In the genomic region with DNA sequence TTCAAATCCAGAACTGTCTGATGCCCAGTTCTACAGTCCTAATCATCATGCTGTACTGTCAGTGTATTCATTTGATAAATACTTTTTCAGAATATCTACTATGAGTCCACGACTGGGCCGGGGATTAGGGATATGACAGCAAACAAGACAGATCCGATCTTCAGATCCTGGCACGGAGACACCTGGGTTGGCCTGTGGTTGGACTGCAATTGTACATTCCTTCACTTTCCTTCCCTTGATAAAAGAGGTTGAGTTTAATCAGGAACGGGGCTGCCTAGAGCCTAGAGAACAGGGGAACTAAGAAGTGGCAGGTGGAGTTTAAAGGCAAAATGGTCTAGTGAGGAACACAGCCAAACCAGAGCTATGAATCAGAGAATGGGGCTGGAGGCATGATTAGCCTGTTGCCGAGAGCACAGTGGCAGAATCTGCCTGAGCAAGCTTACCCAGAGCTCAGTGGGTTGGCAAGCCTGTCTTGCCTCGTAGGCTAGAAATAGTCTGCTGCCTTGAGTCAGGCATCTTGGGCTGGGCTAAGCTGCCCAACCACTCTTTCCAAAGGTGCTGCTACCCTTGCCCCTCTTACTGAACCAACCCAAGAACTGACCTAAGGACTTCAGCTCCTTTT, we compare ENCODE assay signal across 15 cellular contexts. TPM values are rescaled to one million over a fixed set of nuclear protein-coding genes. Genes with fewer than 3 reads are reported as not detected.
DNase-seq lines count a peak whose midpoint lies in the region; ATAC-seq and TF ChIP-seq lines count a peak whose summit lies in the region.
"Had no signal": no experiment of that assay in that cellular context is flagged by ENCODE, and none has a peak within 500 bp of the region (broad histone marks: within the 10 kb centered on the region; RNA-seq: fewer than 3 reads in every experiment).

No MANE protein-coding gene starts in this region.

- ATAC-seq in heart right ventricle (peak; percentile 43 to 94 (median 84)), left cardiac atrium (peak; percentile 30 to 44)
- no peak for ATAC-seq in activated naive CD8-positive, alpha-beta T cell treated with anti-CD3 and anti-CD28 coated beads, Interleukin-2, amount 50 U/mL, for 24 hours
- ATAC-seq: A549, left lobe of liver, upper lobe of right lung had no signal

- TF ChIP-seq CTCF in heart right ventricle (IDR thresholded peaks at IDR 0.05) (no peak), MCF 10A (IDR thresholded peaks at IDR 0.05; ENCODE audit: unreplicated experiment) (no peak), mesothelial cell of epicardium (IDR thresholded peaks at IDR 0.05; ENCODE audit: unreplicated experiment) (no peak), A673 (conservative IDR thresholded peaks at IDR 0.05; ENCODE audit: low read depth, low read length) (no peak)

- H3K27ac Mint-ChIP-seq in MCF 10A (ENCODE audit: low read depth, unreplicated experiment) (peak overlapping the region; percentile 66), mesothelial cell of epicardium (no peak overlapping the region)
- no peak overlapping the region for H3K27ac Mint-ChIP-seq in activated naive CD8-positive, alpha-beta T cell treated with anti-CD3 and anti-CD28 coated beads, Interleukin-2, amount 50 U/mL, for 24 hours
- H3K27ac Mint-ChIP-seq: activated CD4-positive, alpha-beta T cell treated with anti-CD3 and anti-CD28 coated beads, Interleukin-2, amount 10 ng/mL, durations not matched to agents 7 days and 5 days had no signal

- H3K9me3 ChIP-seq in heart right ventricle (peaks cover 0 to 8% (median 0%) of the 10 kb centered on the region in 11 donors), A673 (ENCODE audit: low read depth, low read length, poor library complexity, severe bottlenecking) (no peaks in the 10 kb centered on the region)
- H3K9me3 ChIP-seq: upper lobe of right lung had no signal

- H3K27me3 ChIP-seq in heart right ventricle: no peaks in the 10 kb centered on the region
- no peaks in the 10 kb centered on the region for H3K27me3 ChIP-seq in A673 (replicated peaks; ENCODE audit: insufficient read depth, low read depth, low read length, poor library complexity)
- H3K27me3 ChIP-seq: upper lobe of right lung had no signal

- CTCF ChIA-PET in MCF 10A (lab: Yijun Ruan, JAX): interaction anchor here (0.6 to 1.0 kb wide), 4 partner anchors 41 to 51 kb away, joined by 3 read pairs; no protein-coding TSS in a partner anchor
- CTCF ChIA-PET in A673 (lab: Charles Lee): no interaction called here

- 85 to 86% methylated on average over 7 of the region's 7 CpGs for WGBS in heart right ventricle, 2 donors

- H3K4me1 ChIP-seq in heart right ventricle: peaks cover 0 to 24% (median 3%) of the 10 kb centered on the region in 9 donors
- H3K4me1 ChIP-seq in A673 (ENCODE audit: insufficient read depth, low read length, poor library complexity, severe bottlenecking): peaks cover 3% of the 10 kb centered on the region
- H3K4me1 ChIP-seq: A549, upper lobe of right lung had no signal

- intact Hi-C loops in heart right ventricle (cut with DNase I): no loop called here
- intact Hi-C loops in cardiac septum (cut with DNase I): no loop called here
- intact Hi-C loops in MCF 10A (cut with micrococcal nuclease): no loop called here
- intact Hi-C loops in left cardiac atrium (cut with DNase I): no loop called here
- intact Hi-C loops in A673 (cut with micrococcal nuclease; ENCODE audit: unreplicated experiment): no loop called here

- DNase-seq in heart right ventricle (peak in 1 of 2 donors; percentile 15), cardiac septum (ENCODE audit: low spot score) (no peak), MCF 10A (ENCODE audit: unreplicated experiment) (peak; percentile 27), left cardiac atrium (no peak), NCI-H2196 treated with DMSO at 0.1 percent for 48 hours (lab: John Stamatoyannopoulos, UW; ENCODE audit: unreplicated experiment) (no peak), mesothelial cell of epicardium (ENCODE audit: low spot score in 2 of 2, unreplicated experiment in 2 of 2) (no peak), A673 (ENCODE audit: low spot score) (no peak)
- DNase-seq in activated naive CD8-positive, alpha-beta T cell treated with anti-CD3 and anti-CD28 coated beads, Interleukin-2, amount 50 U/mL, for 24 hours: no peak
- DNase-seq: activated CD4-positive, alpha-beta T cell treated with anti-CD3 and anti-CD28 coated beads, Interleukin-2, amount 10 ng/mL, durations not matched to agents 7 days and 5 days; activated naive CD4-positive, alpha-beta T cell; NCI-H748 treated with DMSO at 0.1 percent for 48 hours; upper lobe of right lung had no signal

- H3K4me1 Mint-ChIP-seq in MCF 10A (ENCODE audit: insufficient read depth, unreplicated experiment): peaks cover 10% of the 10 kb centered on the region
- H3K4me1 Mint-ChIP-seq in mesothelial cell of epicardium: no peaks in the 10 kb centered on the region
- H3K4me1 Mint-ChIP-seq in activated naive CD8-positive, alpha-beta T cell treated with anti-CD3 and anti-CD28 coated beads, Interleukin-2, amount 50 U/mL, for 24 hours: no peaks in the 10 kb centered on the region
- H3K4me1 Mint-ChIP-seq: activated CD4-positive, alpha-beta T cell treated with anti-CD3 and anti-CD28 coated beads, Interleukin-2, amount 10 ng/mL, durations not matched to agents 7 days and 5 days had no signal

- H3K36me3 Mint-ChIP-seq in MCF 10A (ENCODE audit: insufficient read depth, unreplicated experiment) (peaks cover 38% of the 10 kb centered on the region), mesothelial cell of epicardium (peaks cover 31% of the 10 kb centered on the region)
- H3K36me3 Mint-ChIP-seq in activated naive CD8-positive, alpha-beta T cell treated with anti-CD3 and anti-CD28 coated beads, Interleukin-2, amount 50 U/mL, for 24 hours (ENCODE audit: low read depth): peaks cover 31% of the 10 kb centered on the region

- BruUV-seq in MCF 10A (replicated peaks; lab: Mats Ljungman, UMichigan): no TSS peak
- no TSS peak for BruUV-seq in A673 (replicated peaks; lab: Mats Ljungman, UMichigan)

- H3K27ac ChIP-seq in heart right ventricle (peak overlapping the region in 5 of 10 donors; percentile 3 to 47 (median 31)), A673 (ENCODE audit: low read depth, low read length, poor library complexity, severe bottlenecking) (no peak overlapping the region)
- H3K27ac ChIP-seq: A549, upper lobe of right lung had no signal

- no peak overlapping the region for H3K4me3 Mint-ChIP-seq in MCF 10A (ENCODE audit: unreplicated experiment)
- H3K4me3 Mint-ChIP-seq in mesothelial cell of epicardium: no peak overlapping the region
- no peak overlapping the region for H3K4me3 Mint-ChIP-seq in activated naive CD8-positive, alpha-beta T cell treated with anti-CD3 and anti-CD28 coated beads, Interleukin-2, amount 50 U/mL, for 24 hours
- H3K4me3 Mint-ChIP-seq: activated CD4-positive, alpha-beta T cell treated with anti-CD3 and anti-CD28 coated beads, Interleukin-2, amount 10 ng/mL, durations not matched to agents 7 days and 5 days had no signal

- H3K9me3 Mint-ChIP-seq in MCF 10A (ENCODE audit: unreplicated experiment) (no peaks in the 10 kb centered on the region), mesothelial cell of epicardium (peaks cover 22% of the 10 kb centered on the region)
- no peaks in the 10 kb centered on the region for H3K9me3 Mint-ChIP-seq in activated naive CD8-positive, alpha-beta T cell treated with anti-CD3 and anti-CD28 coated beads, Interleukin-2, amount 50 U/mL, for 24 hours

- no peak overlapping the region for H3K4me3 ChIP-seq in heart right ventricle
- no peak overlapping the region for H3K4me3 ChIP-seq in A673 (ENCODE audit: low read depth, low read length, poor library complexity, severe bottlenecking)
- H3K4me3 ChIP-seq: A549, HAP-1, upper lobe of right lung had no signal

- no peaks in the 10 kb centered on the region for H3K27me3 Mint-ChIP-seq in MCF 10A (ENCODE audit: insufficient read depth, unreplicated experiment)
- no peaks in the 10 kb centered on the region for H3K27me3 Mint-ChIP-seq in mesothelial cell of epicardium (ENCODE audit: low read depth)
- H3K27me3 Mint-ChIP-seq in activated naive CD8-positive, alpha-beta T cell treated with anti-CD3 and anti-CD28 coated beads, Interleukin-2, amount 50 U/mL, for 24 hours: no peaks in the 10 kb centered on the region
- H3K27me3 Mint-ChIP-seq: activated CD4-positive, alpha-beta T cell treated with anti-CD3 and anti-CD28 coated beads, Interleukin-2, amount 10 ng/mL, durations not matched to agents 7 days and 5 days had no signal

- H3K36me3 ChIP-seq in heart right ventricle: peaks cover 0 to 43% (median 5%) of the 10 kb centered on the region in 9 donors
- H3K36me3 ChIP-seq in A673 (ENCODE audit: insufficient read depth, low read length, poor library complexity, severe bottlenecking): no peaks in the 10 kb centered on the region

- POLR2A ChIA-PET in MCF 10A (lab: Yijun Ruan, JAX) (interaction anchor here (0.8 to 1.8 kb wide), 6 partner anchors 12 to 131 kb away, joined by 3 to 6 read pairs (median 3); a partner anchor contains a TSS), A673 (lab: Charles Lee; ENCODE audit: low non-redundant PET) (no interaction called here)

RNA-seq across cellular contexts. Expression of a gene that starts 38.1 kb away (rescaled TPM):
- total RNA-seq in heart right ventricle (1 to 10 TPM in 1 of 10 donors, under 1 TPM in 9; 0.32 to 1.1 (median 0.44) TPM), cardiac septum (0.35 TPM), MCF 10A (2022) (0.56 and 0.79 TPM in 2 replicates), left cardiac atrium (under 1 TPM; 0.58 to 0.59 TPM), mesothelial cell of epicardium (1.4 to 1.7 TPM (median 1.4 TPM) in 3 replicates), A673 (2021) (2.3 and 3.2 TPM in 2 replicates)
- under 1 TPM; 0.25 to 0.80 TPM for polyA plus RNA-seq in heart right ventricle
